Comparison of ENCODE assay signal across 15 cellular contexts in the genomic region with DNA sequence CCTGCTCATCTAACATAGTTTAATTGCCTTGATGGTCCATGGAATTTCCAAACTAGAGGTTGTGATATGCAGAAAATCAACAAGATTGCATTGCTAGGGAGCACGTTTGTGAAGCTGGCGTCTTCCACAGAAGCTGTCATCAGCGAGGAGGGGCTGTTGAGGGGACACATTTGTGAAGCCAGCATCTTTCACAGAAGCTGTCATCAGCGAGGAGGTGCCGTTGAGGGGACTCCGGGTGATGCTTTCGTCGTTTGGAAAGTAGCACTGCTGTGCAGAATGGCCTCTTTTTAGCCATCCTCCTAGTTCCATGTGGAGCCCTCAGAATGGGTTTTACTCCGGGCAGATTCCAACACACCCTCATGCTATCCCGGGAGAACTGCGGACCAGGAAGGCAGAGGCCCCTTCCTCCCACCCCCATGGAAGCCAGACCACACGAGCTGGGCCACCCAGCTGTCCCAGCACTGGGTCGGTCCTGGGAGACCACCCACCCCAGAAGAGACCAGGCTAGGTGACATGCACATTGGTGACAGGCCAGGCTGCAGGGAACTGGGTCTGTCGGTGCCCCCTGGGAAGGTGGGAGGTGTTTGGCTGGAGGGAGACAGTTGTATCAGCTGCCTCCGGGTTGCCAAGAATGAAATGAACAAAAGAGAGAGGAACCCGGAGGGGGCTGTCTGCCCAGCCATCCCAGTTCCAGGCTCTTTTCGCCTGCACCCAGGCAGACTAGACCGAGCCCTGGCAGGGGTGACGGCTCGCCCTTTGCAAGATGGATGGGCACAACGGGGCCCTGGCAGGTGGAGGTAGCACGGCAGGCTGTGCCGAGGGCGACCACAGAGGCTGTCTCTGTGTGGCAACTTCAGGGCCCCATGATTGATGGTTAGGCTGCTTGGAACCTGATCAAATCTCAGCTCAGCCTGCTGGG.
A peak's percentile ranks its signal among the peaks of the same experiment; 100 is the strongest.
DNase-seq lines count a peak whose midpoint lies in the region; ATAC-seq, FAIRE-seq and TF ChIP-seq lines count a peak whose summit lies in the region.
"Had no signal": no experiment of that assay in that cellular context is flagged by ENCODE, and none has a peak within 500 bp of the region (broad histone marks: within the 10 kb centered on the region; RNA-seq: fewer than 3 reads in every experiment).

No MANE protein-coding gene starts in this region.

- ATAC-seq in heart right ventricle: peak; percentile 69 to 94 (median 88)
- no peak for ATAC-seq in esophagus mucosa
- ATAC-seq: GM12878, HCT116 had no signal

- H3K4me1 Mint-ChIP-seq in T-helper 2 cell treated with Interferon-gamma antibody and Interleukin-4, amounts not matched to agents 5 μg/mL and 100 μg/mL, for 36 hours (ENCODE audit: low read depth): peaks cover 73% of the 10 kb centered on the region
- H3K4me1 Mint-ChIP-seq in progenitor cell of endocrine pancreas (ENCODE audit: low read depth): peaks cover 13% of the 10 kb centered on the region

- peak overlapping the region in 1 of 10 donors; percentile 50 for H3K27ac ChIP-seq in heart right ventricle

- H3K27me3 ChIP-seq in heart right ventricle: no peaks in the 10 kb centered on the region

- H3K9me3 ChIP-seq in heart right ventricle: no peaks in the 10 kb centered on the region

- H3K27ac Mint-ChIP-seq in T-helper 2 cell treated with Interferon-gamma antibody and Interleukin-4, amounts not matched to agents 5 μg/mL and 100 μg/mL, for 36 hours: peak overlapping the region; percentile 85
- H3K27ac Mint-ChIP-seq in progenitor cell of endocrine pancreas: peak overlapping the region; percentile 29

- TF ChIP-seq CTCF in heart right ventricle (IDR thresholded peaks at IDR 0.05) (no peak), progenitor cell of endocrine pancreas (IDR thresholded peaks at IDR 0.05; ENCODE audit: unreplicated experiment) (no peak)

- H3K36me3 ChIP-seq in heart right ventricle: peaks cover 0 to 18% (median 0%) of the 10 kb centered on the region in 9 donors

- no peak for TF ChIP-seq POLR2A in GM12892 (IDR thresholded peaks at IDR 0.05; ENCODE audit: low read depth, low read length)

- H3K36me3 Mint-ChIP-seq in T-helper 2 cell treated with Interferon-gamma antibody and Interleukin-4, amounts not matched to agents 5 μg/mL and 100 μg/mL, for 36 hours (ENCODE audit: low read depth): peaks cover 44% of the 10 kb centered on the region
- peaks cover 9% of the 10 kb centered on the region for H3K36me3 Mint-ChIP-seq in progenitor cell of endocrine pancreas (ENCODE audit: insufficient read depth)

- H3K27me3 Mint-ChIP-seq in T-helper 2 cell treated with Interferon-gamma antibody and Interleukin-4, amounts not matched to agents 5 μg/mL and 100 μg/mL, for 36 hours (ENCODE audit: low read depth): no peaks in the 10 kb centered on the region
- H3K27me3 Mint-ChIP-seq in progenitor cell of endocrine pancreas: no peaks in the 10 kb centered on the region

- H3K4me1 ChIP-seq in heart right ventricle: peaks cover 9 to 47% (median 31%) of the 10 kb centered on the region in 9 donors

- peak overlapping the region; percentile 54 for H3K4me3 Mint-ChIP-seq in T-helper 2 cell treated with Interferon-gamma antibody and Interleukin-4, amounts not matched to agents 5 μg/mL and 100 μg/mL, for 36 hours
- H3K4me3 Mint-ChIP-seq in progenitor cell of endocrine pancreas (ENCODE audit: low read depth): no peak overlapping the region

- WGBS in heart right ventricle, 2 donors: 42 to 52% methylated on average over 24 of the region's 24 CpGs

- no peaks in the 10 kb centered on the region for H3K9me3 Mint-ChIP-seq in T-helper 2 cell treated with Interferon-gamma antibody and Interleukin-4, amounts not matched to agents 5 μg/mL and 100 μg/mL, for 36 hours
- peaks cover 5% of the 10 kb centered on the region for H3K9me3 Mint-ChIP-seq in progenitor cell of endocrine pancreas (ENCODE audit: low read depth)

- H3K4me3 ChIP-seq in heart right ventricle: no peak overlapping the region
- H3K4me3 ChIP-seq: GM12878 had no signal

- intact Hi-C loops in heart right ventricle (cut with DNase I): no loop called here

- DNase-seq in T-helper 2 cell treated with Interferon-gamma antibody and Interleukin-4, amounts not matched to agents 5 μg/mL and 100 μg/mL, for 36 hours (ENCODE audit: low spot score): no peak
- DNase-seq in T-helper 2 cell (no peak), NCI-H69 (lab: John Stamatoyannopoulos, UW) (peak; percentile 59), heart right ventricle (peak; percentile 48 to 55), progenitor cell of endocrine pancreas (ENCODE audit: low spot score, unreplicated experiment) (no peak), GM12892 (ENCODE audit: insufficient read length) (no peak)
- DNase-seq in stimulated activated CD4-positive, alpha-beta T cell treated with anti-CD3 and anti-CD28 coated beads, Interleukin-4, amount 100 ng/mL, for 24 hours: no peak
- DNase-seq: activated effector memory CD4-positive, alpha-beta T cell treated with Interleukin-2 at 50 U/mL for 16 hours; central memory CD4-positive, alpha-beta T cell; DMS79 treated with DMSO at 0.1 percent for 48 hours; NCI-H1105 treated with DMSO at 0.1 percent for 48 hours; NCI-H526 had no signal

- no peak for FAIRE-seq in GM12892 (lab: Jason Lieb, UNC)
- FAIRE-seq: GM12878 had no signal

Comparison
In these comparisons a context has a peak if more than half of its experiments do, and no peak if none do; other contexts are left out.
1. DNase-seq: peak in NCI-H69 (single experiment) and heart right ventricle (2 of 2); none in T-helper 2 cell treated with Interferon-gamma antibody and Interleukin-4, amounts not matched to agents 5 μg/mL and 100 μg/mL, for 36 hours (single experiment), T-helper 2 cell (0 of 5), progenitor cell of endocrine pancreas (single experiment), GM12892 (single experiment) and stimulated activated CD4-positive, alpha-beta T cell treated with anti-CD3 and anti-CD28 coated beads, Interleukin-4, amount 100 ng/mL, for 24 hours (single experiment).